ENCODE assay signal across 23 cellular contexts in genomic region chr7:141280100-141280499, GRCh38.
"Had no signal": no experiment of that assay in that cellular context is flagged by ENCODE, and none has a peak within 500 bp of the region (broad histone marks: within the 10 kb centered on the region; RNA-seq: fewer than 3 reads in every experiment).

No MANE protein-coding gene starts in this region.

- DNase-seq: activated CD4-positive, alpha-beta T cell treated with anti-CD3 and anti-CD28 coated beads for 4 hours; activated CD4-positive, alpha-beta T cell treated with anti-CD3 and anti-CD28 coated beads, Interleukin-2, amount 50 U/mL, for 4 hours; activated effector memory CD4-positive, alpha-beta T cell treated with anti-CD3 and anti-CD28 coated beads, Interleukin-2, amount 50 U/mL, for 16 hours; activated naive CD4-positive, alpha-beta T cell treated with anti-CD3 and anti-CD28 coated beads for 36 hours; activated naive CD8-positive, alpha-beta T cell treated with anti-CD3 and anti-CD28 coated beads for 36 hours; adrenal gland; aorta; body of pancreas; cerebellar nuclear complex; colonic mucosa; effector CD8-positive, alpha-beta T cell; islet precursor cell; midbrain; naive thymus-derived CD4-positive, alpha-beta T cell; ovary; sigmoid colon; small intestine; stimulated activated CD4-positive, alpha-beta T cell treated with anti-CD3 and anti-CD28 coated beads, Interleukin-4, amount 100 ng/mL, for 24 hours; uterus had no signal

- ATAC-seq: body of pancreas; naive thymus-derived CD4-positive, alpha-beta T cell; stimulated activated effector memory CD8-positive, alpha-beta T cell treated with anti-CD3 and anti-CD28 coated beads, Interleukin-12 subunit alpha, Interleukin-12 subunit beta, amount 100 ng/mL, for 72 hours had no signal

- H3K9me3 ChIP-seq: adrenal gland, body of pancreas, colonic mucosa, ovary, sigmoid colon, thoracic aorta, uterus had no signal

- H3K27ac ChIP-seq: adrenal gland, body of pancreas, colonic mucosa, epithelial cell of prostate, hepatocyte, ovary, sigmoid colon, thoracic aorta, uterus had no signal

- H3K4me3 ChIP-seq: adrenal gland, body of pancreas, colonic mucosa, hepatocyte, ovary, sigmoid colon, thoracic aorta, uterus had no signal

- H3K36me3 ChIP-seq: adrenal gland, colonic mucosa, ovary, sigmoid colon, thoracic aorta, uterus had no signal

- H3K27me3 ChIP-seq: adrenal gland, body of pancreas, colonic mucosa, hepatocyte, ovary, sigmoid colon, uterus had no signal
